ENCODE assay signal across 30 cellular contexts in the genomic region with DNA sequence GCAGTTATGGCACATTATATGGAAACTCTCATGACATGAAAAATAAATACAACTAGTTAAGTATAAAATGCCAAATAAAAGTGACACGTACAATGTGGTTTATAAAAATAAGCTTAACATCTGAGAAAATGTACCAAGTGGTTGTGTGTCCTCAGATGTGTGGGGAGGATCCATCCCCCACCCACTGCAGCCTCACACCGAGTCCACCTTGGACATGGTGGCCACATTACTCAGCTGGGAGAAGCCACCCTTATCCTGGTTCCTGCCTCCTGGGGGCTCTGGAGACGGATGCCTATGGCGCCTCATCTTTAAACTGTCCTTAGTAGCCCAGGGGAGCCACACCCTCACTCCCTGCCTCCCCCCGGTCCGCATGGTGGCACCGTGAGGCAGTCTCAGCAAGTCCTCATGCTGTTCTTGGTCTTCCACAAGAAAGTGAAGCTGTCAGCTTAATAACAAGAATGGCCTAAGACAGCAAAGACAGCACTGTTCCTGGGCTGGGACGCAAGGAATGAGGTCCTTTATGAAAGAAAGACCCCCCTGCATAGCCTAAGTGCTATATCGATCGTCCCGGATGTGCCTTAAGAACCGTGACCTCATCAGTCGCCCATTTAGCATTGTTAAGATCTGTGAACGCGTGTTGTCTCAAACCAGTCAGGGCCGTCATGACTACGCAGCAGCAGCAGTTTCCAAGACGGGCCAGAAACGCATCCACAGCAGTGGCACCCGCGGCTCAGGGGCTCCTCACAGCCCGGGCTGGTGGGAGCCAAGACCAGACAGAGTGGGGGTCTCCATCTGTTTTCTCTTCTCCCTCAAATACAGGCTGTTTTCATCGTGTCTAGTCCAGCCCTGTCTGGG.
"Had no signal": no experiment of that assay in that cellular context is flagged by ENCODE, and none has a peak within 500 bp of the region (broad histone marks: within the 10 kb centered on the region; RNA-seq: fewer than 3 reads in every experiment).

No MANE protein-coding gene starts in this region.

- H3K27ac Mint-ChIP-seq: activated CD4-positive, alpha-beta memory T cell treated with anti-CD3 and anti-CD28 coated beads, Interleukin-2, amount 10 ng/mL, durations not matched to agents 7 days and 5 days; activated CD4-positive, alpha-beta T cell treated with anti-CD3 and anti-CD28 coated beads, Interleukin-2, amount 10 ng/mL, durations not matched to agents 24 days and 14 days; activated naive CD8-positive, alpha-beta T cell treated with anti-CD3 and anti-CD28 coated beads, Interleukin-2, amount 50 U/mL, for 24 hours; activated T-cell treated with anti-CD3 and anti-CD28 coated beads, Interleukin-2, amount 50 U/mL, for 24 hours; immature natural killer cell; natural killer cell treated with Interleukin-12 subunit alpha and Interleukin-12 subunit beta and Interleukin-15 and Interleukin-18, amount 100 ng/mL, for 72 hours had no signal

- H3K27me3 Mint-ChIP-seq: activated CD4-positive, alpha-beta memory T cell treated with anti-CD3 and anti-CD28 coated beads, Interleukin-2, amount 10 ng/mL, durations not matched to agents 7 days and 5 days; activated CD4-positive, alpha-beta T cell treated with anti-CD3 and anti-CD28 coated beads, Interleukin-2, amount 10 ng/mL, durations not matched to agents 24 days and 14 days; activated naive CD8-positive, alpha-beta T cell treated with anti-CD3 and anti-CD28 coated beads, Interleukin-2, amount 50 U/mL, for 24 hours; activated T-cell treated with anti-CD3 and anti-CD28 coated beads, Interleukin-2, amount 50 U/mL, for 24 hours; natural killer cell treated with Interleukin-12 subunit alpha and Interleukin-12 subunit beta and Interleukin-15 and Interleukin-18, amount 100 ng/mL, for 72 hours had no signal

- H3K4me3 ChIP-seq: breast epithelium, heart left ventricle, lower lobe of right lung, SK-N-MC, thoracic aorta, upper lobe of left lung had no signal

- H3K4me3 Mint-ChIP-seq: activated CD4-positive, alpha-beta memory T cell treated with anti-CD3 and anti-CD28 coated beads, Interleukin-2, amount 10 ng/mL, durations not matched to agents 7 days and 5 days; activated CD4-positive, alpha-beta T cell treated with anti-CD3 and anti-CD28 coated beads, Interleukin-2, amount 10 ng/mL, durations not matched to agents 24 days and 14 days; activated naive CD8-positive, alpha-beta T cell treated with anti-CD3 and anti-CD28 coated beads, Interleukin-2, amount 50 U/mL, for 24 hours; activated T-cell treated with anti-CD3 and anti-CD28 coated beads, Interleukin-2, amount 50 U/mL, for 24 hours; immature natural killer cell; natural killer cell treated with Interleukin-12 subunit alpha and Interleukin-12 subunit beta and Interleukin-15 and Interleukin-18, amount 100 ng/mL, for 72 hours had no signal

- ATAC-seq: activated naive CD8-positive, alpha-beta T cell treated with anti-CD3 and anti-CD28 coated beads, Interleukin-2, amount 50 U/mL, for 24 hours; heart left ventricle; left colon; lower lobe of right lung; natural killer cell treated with Interleukin-12 subunit alpha and Interleukin-12 subunit beta and Interleukin-15 and Interleukin-18, amount 100 ng/mL, for 72 hours had no signal

- DNase-seq: activated CD4-positive, alpha-beta memory T cell treated with anti-CD3 and anti-CD28 coated beads, Interleukin-2, amount 10 ng/mL, durations not matched to agents 7 days and 5 days; activated CD4-positive, alpha-beta T cell treated with anti-CD3 and anti-CD28 coated beads, Interleukin-2, amount 10 ng/mL, durations not matched to agents 24 days and 14 days; activated CD8-positive, alpha-beta memory T cell treated with anti-CD3 and anti-CD28 coated beads, Interleukin-2, amount 50 U/mL, for 48 hours; activated gamma-delta T cell; activated naive CD4-positive, alpha-beta T cell treated with anti-CD3 and anti-CD28 coated beads, Interleukin-2, amount 50 U/mL, for 16 hours; activated naive CD8-positive, alpha-beta T cell treated with anti-CD3 and anti-CD28 coated beads, Interleukin-2, amount 50 U/mL, for 24 hours; activated T-cell treated with anti-CD3 and anti-CD28 coated beads, Interleukin-2, amount 50 U/mL, for 24 hours; amygdala; central memory CD4-positive, alpha-beta T cell; dermis blood vessel endothelial cell; effector CD8-positive, alpha-beta T cell; foreskin fibroblast; heart left ventricle; hypothalamus; immature natural killer cell; kidney; left colon; lower lobe of right lung; mesenchymal stem cell; retina; stimulated activated CD4-positive, alpha-beta T cell treated with anti-CD3 and anti-CD28 coated beads, Interleukin-15, amount 100 ng/mL, for 24 hours; stimulated activated CD4-positive, alpha-beta T cell treated with anti-CD3 and anti-CD28 coated beads, Interleukin-2, amount 100 ng/mL, for 24 hours; stimulated activated naive CD4-positive, alpha-beta T cell; T-helper 9 cell; upper lobe of left lung had no signal

- H3K27ac ChIP-seq: breast epithelium, SK-N-MC, upper lobe of left lung, VCaP had no signal

- H3K4me1 ChIP-seq: breast epithelium had no signal

- H3K36me3 ChIP-seq: breast epithelium had no signal

- H3K9me3 Mint-ChIP-seq: activated CD4-positive, alpha-beta memory T cell treated with anti-CD3 and anti-CD28 coated beads, Interleukin-2, amount 10 ng/mL, durations not matched to agents 7 days and 5 days; activated CD4-positive, alpha-beta T cell treated with anti-CD3 and anti-CD28 coated beads, Interleukin-2, amount 10 ng/mL, durations not matched to agents 24 days and 14 days; activated naive CD8-positive, alpha-beta T cell treated with anti-CD3 and anti-CD28 coated beads, Interleukin-2, amount 50 U/mL, for 24 hours; activated T-cell treated with anti-CD3 and anti-CD28 coated beads, Interleukin-2, amount 50 U/mL, for 24 hours; immature natural killer cell; natural killer cell treated with Interleukin-12 subunit alpha and Interleukin-12 subunit beta and Interleukin-15 and Interleukin-18, amount 100 ng/mL, for 72 hours had no signal

- H3K27me3 ChIP-seq: breast epithelium, heart left ventricle, upper lobe of left lung had no signal

- H3K9me3 ChIP-seq: breast epithelium, heart left ventricle, lower lobe of right lung, thoracic aorta, upper lobe of left lung had no signal

- H3K4me1 Mint-ChIP-seq: activated CD4-positive, alpha-beta memory T cell treated with anti-CD3 and anti-CD28 coated beads, Interleukin-2, amount 10 ng/mL, durations not matched to agents 7 days and 5 days; activated CD4-positive, alpha-beta T cell treated with anti-CD3 and anti-CD28 coated beads, Interleukin-2, amount 10 ng/mL, durations not matched to agents 24 days and 14 days; activated naive CD8-positive, alpha-beta T cell treated with anti-CD3 and anti-CD28 coated beads, Interleukin-2, amount 50 U/mL, for 24 hours; immature natural killer cell had no signal
